8 cellular contexts compared by ENCODE assay signal in the genomic region with DNA sequence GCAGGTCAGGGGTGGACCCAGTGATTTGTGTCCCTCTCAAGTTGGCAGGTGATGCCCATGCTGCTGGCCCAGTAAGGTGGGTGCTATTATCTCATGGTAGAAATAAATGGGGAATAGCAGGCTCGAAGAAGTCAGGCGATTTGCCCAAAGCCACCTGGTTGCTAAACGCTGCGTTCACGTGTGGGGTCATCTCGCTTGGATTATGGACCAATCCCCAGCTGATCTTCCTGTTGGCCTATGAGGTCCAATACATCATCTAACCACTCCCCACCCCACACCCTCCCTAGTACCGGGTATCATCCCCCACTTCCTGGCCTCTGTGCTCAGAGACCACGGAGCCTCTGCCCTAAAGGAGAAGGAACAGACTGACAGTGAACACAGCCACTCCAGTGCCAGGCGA. TPM values are rescaled to one million over a fixed set of nuclear protein-coding genes. Genes with fewer than 3 reads are reported as not detected.
"Had no signal": no experiment of that assay in that cellular context is flagged by ENCODE, and none has a peak within 500 bp of the region (broad histone marks: within the 10 kb centered on the region; RNA-seq: fewer than 3 reads in every experiment).

No MANE protein-coding gene starts in this region.

- H3K9ac ChIP-seq: GM23248 had no signal

- ATAC-seq: K562 had no signal

- H3K27ac ChIP-seq: GM23248 had no signal

- DNase-seq: GM23248, GOT3, H9, HCEC 1CT, IMR-90 had no signal

- H3K4me3 ChIP-seq: GM23248, K562 had no signal

- FAIRE-seq: H54, HTR-8/SVneo, K562 had no signal

- H2AFZ ChIP-seq: GM23248 had no signal

RNA-seq across cellular contexts. Expression of gene MSX1, which starts 18.3 kb away (rescaled TPM):
- total RNA-seq: H9 had no signal
